ENCODE assay signal across 12 cellular contexts in genomic region chr20:49179368-49180277, GRCh38. TPM values are rescaled to one million over a fixed set of nuclear protein-coding genes. Genes with fewer than 3 reads are reported as not detected.
A peak's percentile ranks its signal among the peaks of the same experiment; 100 is the strongest.
DNase-seq lines count a peak whose midpoint lies in the region; ATAC-seq lines count a peak whose summit lies in the region.
"Had no signal": no experiment of that assay in that cellular context is flagged by ENCODE, and none has a peak within 500 bp of the region (broad histone marks: within the 10 kb centered on the region; RNA-seq: fewer than 3 reads in every experiment).

No MANE protein-coding gene starts in this region.

- in situ Hi-C loops in G401 (cut with HindIII; ENCODE audit: low sequenced_read_pairs), result loop anchor here (10.0 kb wide), 1 partner anchor 45 kb away; no protein-coding TSS in a partner anchor

- no peak for ATAC-seq in activated T-cell treated with anti-CD3 and anti-CD28 coated beads, Interleukin-2, amount 50 U/mL, for 72 hours (replicated peaks in 1 of 2)

- no peaks in the 10 kb centered on the region for H3K9me3 Mint-ChIP-seq in activated T-cell treated with anti-CD3 and anti-CD28 coated beads, Interleukin-2, amount 50 U/mL, for 72 hours

- no peaks in the 10 kb centered on the region for H3K27me3 Mint-ChIP-seq in activated T-cell treated with anti-CD3 and anti-CD28 coated beads, Interleukin-2, amount 50 U/mL, for 72 hours (ENCODE audit: low read depth)

- no peaks in the 10 kb centered on the region for H3K27me3 ChIP-seq in Karpas-422 (ENCODE audit: low read length)

- H3K9me3 ChIP-seq in Karpas-422 (ENCODE audit: low read length), result no peaks in the 10 kb centered on the region

- peaks cover 7% of the 10 kb centered on the region; the same call in 1 of the 2 replicates for H3K36me3 ChIP-seq in Karpas-422 (ENCODE audit: insufficient read depth, low read length)

- H3K9me2 ChIP-seq in Karpas-422 (replicated peaks; ENCODE audit: insufficient read depth, low read length), result no peaks in the 10 kb centered on the region

- peaks cover 46% of the 10 kb centered on the region for H3K4me1 ChIP-seq in Karpas-422 (ENCODE audit: low read length)

- H3K4me1 Mint-ChIP-seq in activated T-cell treated with anti-CD3 and anti-CD28 coated beads, Interleukin-2, amount 50 U/mL, for 72 hours (ENCODE audit: low read depth), result peaks cover 57% of the 10 kb centered on the region

- H3K36me3 Mint-ChIP-seq in activated T-cell treated with anti-CD3 and anti-CD28 coated beads, Interleukin-2, amount 50 U/mL, for 72 hours (ENCODE audit: insufficient read depth in 2 of 2), result peaks cover 0 to 9% of the 10 kb centered on the region in 2 donors

- no peak overlapping the region for H3K9ac ChIP-seq in Karpas-422 (ENCODE audit: low read length)

- H3K27ac ChIP-seq in Karpas-422 (ENCODE audit: low read length) (no peak overlapping the region), substantia nigra (ENCODE audit: low read depth, low read length, poor library complexity, severe bottlenecking) (peak overlapping the region; percentile 30)

- DNase-seq in activated T-cell treated with anti-CD3 and anti-CD28 coated beads, Interleukin-2, amount 50 U/mL, for 72 hours, result no peak
- no peak for DNase-seq in activated T-cell treated with anti-CD3 and anti-CD28 coated beads, Interleukin-2, amount 50 U/mL, for 1 hour
- DNase-seq in Karpas-422, result no peak
- DNase-seq in globus pallidus (ENCODE audit: low spot score), result peak; percentile 38
- no peak for DNase-seq in substantia nigra (lab: John Stamatoyannopoulos, UW)
- no peak for DNase-seq in G401 (ENCODE audit: low spot score)
- DNase-seq in NCI-H146 (lab: John Stamatoyannopoulos, UW), result no peak
- no peak for DNase-seq in RPMI8226
- DNase-seq: effector CD8-positive, alpha-beta T cell; H7; NCI-H1417 treated with DMSO at 0.1 percent for 48 hours; occipital lobe had no signal

- no peak overlapping the region for H3K4me3 Mint-ChIP-seq in activated T-cell treated with anti-CD3 and anti-CD28 coated beads, Interleukin-2, amount 50 U/mL, for 72 hours

- H4K20me1 ChIP-seq in Karpas-422 (ENCODE audit: insufficient read depth, low read depth, low read length), result no peaks in the 10 kb centered on the region; the same call in 1 of the 2 replicates

- H3K4me3 ChIP-seq in Karpas-422 (ENCODE audit: low read length), result no peak overlapping the region

- H3K79me2 ChIP-seq in Karpas-422 (ENCODE audit: low read length), result peaks cover 94% of the 10 kb centered on the region

- peak overlapping the region; percentile 21 for H3K4me2 ChIP-seq in Karpas-422 (ENCODE audit: low read depth, low read length, poor library complexity, severe bottlenecking)

- H2AFZ ChIP-seq in Karpas-422 (ENCODE audit: low read length), result no peak overlapping the region

- H3K27ac Mint-ChIP-seq in activated T-cell treated with anti-CD3 and anti-CD28 coated beads, Interleukin-2, amount 50 U/mL, for 72 hours, result peak overlapping the region; percentile 80

RNA-seq across cellular contexts. Expression of gene STAU1, which starts 8.5 kb away (rescaled TPM):
- 10 to 100 TPM; 80.5 to 83.3 TPM for total RNA-seq in activated T-cell treated with anti-CD3 and anti-CD28 coated beads, Interleukin-2, amount 50 U/mL, for 72 hours
- total RNA-seq in Karpas-422 (2014; rRNA removed; shearing (Covaris generic); ENCODE audit: low replicate concordance), result 30.6 and 34.0 TPM in 2 replicates
- 46.2 and 57.7 TPM in 2 replicates for total RNA-seq in G401 (2014; rRNA removed; shearing (Covaris generic))

RNA-seq across cellular contexts. Expression of gene DDX27, which starts 39.6 kb away (rescaled TPM):
- 10 to 100 TPM; 49.6 to 49.8 TPM for total RNA-seq in activated T-cell treated with anti-CD3 and anti-CD28 coated beads, Interleukin-2, amount 50 U/mL, for 72 hours
- 34.5 and 43.7 TPM in 2 replicates for total RNA-seq in Karpas-422 (2014; rRNA removed; shearing (Covaris generic); ENCODE audit: low replicate concordance)
- total RNA-seq in G401 (2014; rRNA removed; shearing (Covaris generic)), result 43.4 and 57.7 TPM in 2 replicates
